In the genomic region with DNA sequence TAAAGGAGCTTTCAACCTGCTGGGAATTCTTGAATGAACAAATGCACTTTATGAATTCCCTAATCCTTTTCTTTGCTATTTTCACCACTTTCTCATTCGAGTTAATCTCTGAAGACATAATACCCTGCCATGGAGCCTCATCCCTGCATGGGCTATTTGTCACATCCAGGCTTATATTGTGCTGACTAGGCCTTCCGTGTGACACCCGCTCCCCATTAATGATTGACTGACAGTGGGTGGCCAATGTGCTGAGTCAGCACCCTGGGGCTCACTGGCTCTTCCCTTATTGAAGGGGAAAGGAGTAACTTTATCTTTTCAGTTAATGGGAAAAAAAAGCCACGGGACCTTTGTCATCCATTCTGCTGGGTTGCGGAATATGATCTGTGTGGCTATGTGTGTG, we compare ENCODE assay signal across 11 cellular contexts.
"Had no signal": no experiment of that assay in that cellular context is flagged by ENCODE, and none has a peak within 500 bp of the region (broad histone marks: within the 10 kb centered on the region; RNA-seq: fewer than 3 reads in every experiment).

No MANE protein-coding gene starts in this region.

- H3K4me1 Mint-ChIP-seq: mesothelial cell of epicardium, WTC11 had no signal

- H3K36me3 ChIP-seq: lower lobe of right lung had no signal

- H3K9me3 Mint-ChIP-seq: mesothelial cell of epicardium had no signal

- H3K4me1 ChIP-seq: lower lobe of right lung, psoas muscle had no signal

- H3K36me3 Mint-ChIP-seq: mesothelial cell of epicardium had no signal

- DNase-seq: activated CD4-positive, alpha-beta T cell treated with anti-CD3 and anti-CD28 coated beads for 48 hours; activated CD8-positive, alpha-beta memory T cell treated with anti-CD3 and anti-CD28 coated beads, Interleukin-2, amount 50 U/mL, for 48 hours; activated CD8-positive, alpha-beta T cell treated with anti-CD3 and anti-CD28 coated beads, Interleukin-2, amount 10 ng/mL, durations not matched to agents 7 days and 5 days; activated naive CD4-positive, alpha-beta T cell treated with anti-CD3 and anti-CD28 coated beads for 36 hours; effector CD8-positive, alpha-beta T cell; lower lobe of right lung; psoas muscle; stimulated activated CD4-positive, alpha-beta T cell treated with anti-CD3 and anti-CD28 coated beads, Interleukin-15, amount 100 ng/mL, for 24 hours; T-helper 1 cell had no signal

- H3K4me3 Mint-ChIP-seq: activated CD8-positive, alpha-beta T cell treated with anti-CD3 and anti-CD28 coated beads, Interleukin-2, amount 10 ng/mL, durations not matched to agents 7 days and 5 days; activated naive CD4-positive, alpha-beta T cell treated with anti-CD3 and anti-CD28 coated beads for 36 hours; mesothelial cell of epicardium; WTC11 had no signal

- H3K27ac Mint-ChIP-seq: activated CD8-positive, alpha-beta T cell treated with anti-CD3 and anti-CD28 coated beads, Interleukin-2, amount 10 ng/mL, durations not matched to agents 7 days and 5 days; activated naive CD4-positive, alpha-beta T cell treated with anti-CD3 and anti-CD28 coated beads for 36 hours; mesothelial cell of epicardium; WTC11 had no signal

- H3K27ac ChIP-seq: lower lobe of right lung, psoas muscle had no signal

- H3K4me3 ChIP-seq: lower lobe of right lung, psoas muscle had no signal

- ATAC-seq: activated CD8-positive, alpha-beta T cell treated with anti-CD3 and anti-CD28 coated beads, Interleukin-2, amount 10 ng/mL, durations not matched to agents 7 days and 5 days; lower lobe of right lung; psoas muscle; WTC11 had no signal
